Comparison of ENCODE assay signal across 17 cellular contexts in the genomic region with DNA sequence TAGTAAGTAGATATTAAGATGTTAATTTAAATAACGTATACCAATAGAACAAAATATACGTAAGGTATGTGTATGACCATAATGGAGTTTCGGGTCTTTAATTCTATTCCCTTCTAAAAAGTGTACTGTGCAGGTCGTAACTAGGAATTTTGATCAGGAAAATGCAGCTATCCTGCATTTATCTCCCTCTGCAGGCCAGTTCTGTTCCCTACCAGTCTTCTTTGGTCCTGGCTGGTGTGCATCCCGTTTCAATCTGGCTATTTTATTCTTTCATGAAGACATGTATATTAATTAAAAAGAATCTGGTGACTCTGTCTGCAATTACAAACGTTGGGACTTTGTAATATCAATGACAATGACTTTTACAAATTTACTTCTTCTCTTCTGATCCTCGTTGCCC.
"Had no signal": no experiment of that assay in that cellular context is flagged by ENCODE, and none has a peak within 500 bp of the region (broad histone marks: within the 10 kb centered on the region; RNA-seq: fewer than 3 reads in every experiment).

No MANE protein-coding gene starts in this region.

- H3K79me2 ChIP-seq: hepatocyte had no signal

- H3K4me2 ChIP-seq: hepatocyte had no signal

- H3K4me3 Mint-ChIP-seq: activated CD4-positive, alpha-beta T cell treated with anti-CD3 and anti-CD28 coated beads for 36 hours; activated CD8-positive, alpha-beta T cell treated with anti-CD3 and anti-CD28 coated beads for 36 hours; activated T-cell treated with anti-CD3 and anti-CD28 coated beads, Interleukin-2, amount 50 U/mL, for 4 hours; naive B cell had no signal

- DNase-seq: activated CD4-positive, alpha-beta T cell treated with anti-CD3 and anti-CD28 coated beads for 36 hours; activated CD8-positive, alpha-beta T cell treated with anti-CD3 and anti-CD28 coated beads for 36 hours; activated effector memory CD4-positive, alpha-beta T cell treated with Interleukin-2 at 50 U/mL for 16 hours; activated naive CD4-positive, alpha-beta T cell treated with anti-CD3 and anti-CD28 coated beads, Interleukin-2, amount 50 U/mL, for 16 hours; activated T-cell treated with anti-CD3 and anti-CD28 coated beads, Interleukin-2, amount 50 U/mL, for 4 hours; islet precursor cell; naive B cell; right cardiac atrium; stimulated activated CD4-positive, alpha-beta T cell treated with anti-CD3 and anti-CD28 coated beads, Interleukin-4, amount 100 ng/mL, for 24 hours; stimulated activated naive CD4-positive, alpha-beta T cell; T1000; tibial artery; uterus had no signal

- H3K9me3 ChIP-seq: neutrophil, tibial artery, uterus had no signal

- H3K27ac ChIP-seq: hepatocyte, neutrophil, skin epidermis, tibial artery, uterus had no signal

- H3K4me1 ChIP-seq: tibial artery, uterus had no signal

- H3K4me3 ChIP-seq: hepatocyte, lung, skin epidermis, tibial artery, uterus had no signal

- H3K27me3 ChIP-seq: hepatocyte, neutrophil, tibial artery, uterus had no signal

- H2AFZ ChIP-seq: hepatocyte had no signal

- ATAC-seq: activated CD4-positive, alpha-beta T cell treated with anti-CD3 and anti-CD28 coated beads for 36 hours; activated CD8-positive, alpha-beta T cell treated with anti-CD3 and anti-CD28 coated beads for 36 hours; activated T-cell treated with anti-CD3 and anti-CD28 coated beads, Interleukin-2, amount 50 U/mL, for 4 hours; right cardiac atrium had no signal

- H3K36me3 ChIP-seq: neutrophil, tibial artery, uterus had no signal

- H3K27ac Mint-ChIP-seq: activated CD4-positive, alpha-beta T cell treated with anti-CD3 and anti-CD28 coated beads for 36 hours; activated CD8-positive, alpha-beta T cell treated with anti-CD3 and anti-CD28 coated beads for 36 hours; naive B cell had no signal

- H3K4me1 Mint-ChIP-seq: activated CD4-positive, alpha-beta T cell treated with anti-CD3 and anti-CD28 coated beads for 36 hours; naive B cell had no signal

- H3K27me3 Mint-ChIP-seq: activated CD4-positive, alpha-beta T cell treated with anti-CD3 and anti-CD28 coated beads for 36 hours; activated CD8-positive, alpha-beta T cell treated with anti-CD3 and anti-CD28 coated beads for 36 hours; naive B cell had no signal

- H3K36me3 Mint-ChIP-seq: naive B cell had no signal
